In genomic region chr9:22921742-22922141, GRCh38 we compare ENCODE assay signal across 1 cellular context.
TF ChIP-seq lines count a peak whose summit lies in the region.

No MANE protein-coding gene starts in this region.

TF ChIP-seq in HepG2, 621 proteins besides CTCF, POLR2A, EP300 and RAD21 (continued from another document):
- no peak for TF ChIP-seq ZNF644 (CRISPR knock-in tag; IDR thresholded peaks at IDR 0.05; ENCODE audit: low read depth)
- no peak for TF ChIP-seq ZMYM3 (CRISPR knock-in tag; IDR thresholded peaks at IDR 0.05)
- TF ChIP-seq ELF3 (CRISPR knock-in tag; IDR thresholded peaks at IDR 0.05), result no peak
- TF ChIP-seq DNMT3B (CRISPR knock-in tag; conservative IDR thresholded peaks at IDR 0.05), result no peak
- no peak for TF ChIP-seq CHD4 (IDR thresholded peaks at IDR 0.05; ENCODE audit: borderline replicate concordance, low read length)
- TF ChIP-seq GTF2F1 (IDR thresholded peaks at IDR 0.05; ENCODE audit: low read length), result no peak
- no peak for TF ChIP-seq CEBPB (IDR thresholded peaks at IDR 0.05; ENCODE audit: borderline replicate concordance, low read depth, low read length)
- TF ChIP-seq MED8 (CRISPR knock-in tag; IDR thresholded peaks at IDR 0.05; ENCODE audit: insufficient replicate concordance), result no peak
- no peak for TF ChIP-seq HMGA1 (CRISPR knock-in tag; conservative IDR thresholded peaks at IDR 0.05)
- no peak for TF ChIP-seq SATB2 (CRISPR knock-in tag; IDR thresholded peaks at IDR 0.05)
- no peak for TF ChIP-seq ZNF343 (CRISPR knock-in tag; IDR thresholded peaks at IDR 0.05)
- no peak for TF ChIP-seq MIXL1 (CRISPR knock-in tag; IDR thresholded peaks at IDR 0.05)
- no peak for TF ChIP-seq ZNF713 (CRISPR knock-in tag; IDR thresholded peaks at IDR 0.05)
- TF ChIP-seq ZNF790 (CRISPR knock-in tag; IDR thresholded peaks at IDR 0.05; ENCODE audit: borderline replicate concordance), result no peak
- no peak for TF ChIP-seq ZNF569 (CRISPR knock-in tag; IDR thresholded peaks at IDR 0.05; ENCODE audit: borderline replicate concordance)
- no peak for TF ChIP-seq ARNT2 (CRISPR knock-in tag; IDR thresholded peaks at IDR 0.05; ENCODE audit: low read depth)
- no peak for TF ChIP-seq ARHGAP35 (CRISPR knock-in tag; IDR thresholded peaks at IDR 0.05; ENCODE audit: borderline replicate concordance)
- no peak for TF ChIP-seq HOXA9 (CRISPR knock-in tag; IDR thresholded peaks at IDR 0.05; ENCODE audit: borderline replicate concordance)
- TF ChIP-seq, protein P1, sequence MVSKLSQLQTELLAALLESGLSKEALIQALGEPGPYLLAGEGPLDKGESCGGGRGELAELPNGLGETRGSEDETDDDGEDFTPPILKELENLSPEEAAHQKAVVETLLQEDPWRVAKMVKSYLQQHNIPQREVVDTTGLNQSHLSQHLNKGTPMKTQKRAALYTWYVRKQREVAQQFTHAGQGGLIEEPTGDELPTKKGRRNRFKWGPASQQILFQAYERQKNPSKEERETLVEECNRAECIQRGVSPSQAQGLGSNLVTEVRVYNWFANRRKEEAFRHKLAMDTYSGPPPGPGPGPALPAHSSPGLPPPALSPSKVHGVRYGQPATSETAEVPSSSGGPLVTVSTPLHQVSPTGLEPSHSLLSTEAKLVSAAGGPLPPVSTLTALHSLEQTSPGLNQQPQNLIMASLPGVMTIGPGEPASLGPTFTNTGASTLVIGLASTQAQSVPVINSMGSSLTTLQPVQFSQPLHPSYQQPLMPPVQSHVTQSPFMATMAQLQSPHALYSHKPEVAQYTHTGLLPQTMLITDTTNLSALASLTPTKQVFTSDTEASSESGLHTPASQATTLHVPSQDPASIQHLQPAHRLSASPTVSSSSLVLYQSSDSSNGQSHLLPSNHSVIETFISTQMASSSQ (IDR thresholded peaks at IDR 0.05; ENCODE audit: low read depth), result no peak
- TF ChIP-seq, protein P1 (CRISPR knock-in tag; IDR thresholded peaks at IDR 0.05; ENCODE audit: borderline replicate concordance), result no peak
